In genomic region chr3:196181127-196181546, GRCh38 we compare ENCODE assay signal across 13 cellular contexts. TPM values are rescaled to one million over a fixed set of nuclear protein-coding genes. Genes with fewer than 3 reads are reported as not detected.
DNase-seq lines count a peak whose midpoint lies in the region; ATAC-seq and TF ChIP-seq lines count a peak whose summit lies in the region.
"Had no signal": no experiment of that assay in that cellular context is flagged by ENCODE, and none has a peak within 500 bp of the region (broad histone marks: within the 10 kb centered on the region; RNA-seq: fewer than 3 reads in every experiment).

No MANE protein-coding gene starts in this region.

- no peaks in the 10 kb centered on the region for H3K36me3 ChIP-seq in WERI-Rb-1

- no peaks in the 10 kb centered on the region for H3K9me3 ChIP-seq in WERI-Rb-1 (ENCODE audit: severe bottlenecking)

- H3K9me3 Mint-ChIP-seq in activated naive CD4-positive, alpha-beta T cell treated with anti-CD3 and anti-CD28 coated beads, Interleukin-2, amount 10 ng/mL, durations not matched to agents 7 days and 5 days, result no peaks in the 10 kb centered on the region
- H3K9me3 Mint-ChIP-seq in activated T-helper 1 cell treated with anti-CD3 and anti-CD28 coated beads, Interleukin-12 subunit alpha, Interleukin-12 subunit beta, Interleukin-2, Interleukin-4 antibody, amounts not matched to agents 30 ng/mL and 10 ng/mL and 1 ng/mL, durations not matched to agents 14 hours and 24 hours and 36 hours, result no peaks in the 10 kb centered on the region
- H3K9me3 Mint-ChIP-seq in stimulated activated memory B cell treated with anti-CD40 and anti-IgM and Interleukin-4, amounts not matched to agents 10 μg/mL and 1 μg/mL and 100 μg/mL, for 72 hours, result no peaks in the 10 kb centered on the region

- DNase-seq in activated naive CD4-positive, alpha-beta T cell treated with anti-CD3 and anti-CD28 coated beads, Interleukin-2, amount 10 ng/mL, durations not matched to agents 7 days and 5 days, result no peak
- no peak for DNase-seq in activated naive CD4-positive, alpha-beta T cell treated with Interleukin-2 at 50 U/mL for 16 hours
- DNase-seq in NCI-H1436 (lab: John Stamatoyannopoulos, UW) (peak; percentile 82), NCI-H187 (lab: John Stamatoyannopoulos, UW) (no peak), A172 (ENCODE audit: low spot score) (no peak), WERI-Rb-1 (no peak)
- no peak for DNase-seq in activated T-helper 1 cell treated with anti-CD3 and anti-CD28 coated beads, Interleukin-12 subunit alpha, Interleukin-12 subunit beta, Interleukin-2, Interleukin-4 antibody, amounts not matched to agents 30 ng/mL and 10 ng/mL and 1 ng/mL, durations not matched to agents 14 hours and 24 hours and 36 hours (ENCODE audit: low spot score)
- DNase-seq: amygdala, dermis blood vessel endothelial cell, NCI-H526 treated with DMSO at 0.1 percent for 48 hours had no signal

- TF ChIP-seq CTCF in WERI-Rb-1 (IDR thresholded peaks at IDR 0.05; ENCODE audit: low read depth, low read length), result no peak

- H3K27me3 Mint-ChIP-seq in activated naive CD4-positive, alpha-beta T cell treated with anti-CD3 and anti-CD28 coated beads, Interleukin-2, amount 10 ng/mL, durations not matched to agents 7 days and 5 days, result no peaks in the 10 kb centered on the region
- no peaks in the 10 kb centered on the region for H3K27me3 Mint-ChIP-seq in activated T-helper 1 cell treated with anti-CD3 and anti-CD28 coated beads, Interleukin-12 subunit alpha, Interleukin-12 subunit beta, Interleukin-2, Interleukin-4 antibody, amounts not matched to agents 30 ng/mL and 10 ng/mL and 1 ng/mL, durations not matched to agents 14 hours and 24 hours and 36 hours (ENCODE audit: insufficient read depth)
- H3K27me3 Mint-ChIP-seq in stimulated activated memory B cell treated with anti-CD40 and anti-IgM and Interleukin-4, amounts not matched to agents 10 μg/mL and 1 μg/mL and 100 μg/mL, for 72 hours, result no peaks in the 10 kb centered on the region

- H3K27me3 ChIP-seq in WERI-Rb-1 (ENCODE audit: insufficient read depth, low read depth, severe bottlenecking), result no peaks in the 10 kb centered on the region

- H3K36me3 Mint-ChIP-seq in activated naive CD4-positive, alpha-beta T cell treated with anti-CD3 and anti-CD28 coated beads, Interleukin-2, amount 10 ng/mL, durations not matched to agents 7 days and 5 days, result peaks cover 3% of the 10 kb centered on the region
- H3K36me3 Mint-ChIP-seq in activated T-helper 1 cell treated with anti-CD3 and anti-CD28 coated beads, Interleukin-12 subunit alpha, Interleukin-12 subunit beta, Interleukin-2, Interleukin-4 antibody, amounts not matched to agents 30 ng/mL and 10 ng/mL and 1 ng/mL, durations not matched to agents 14 hours and 24 hours and 36 hours (ENCODE audit: low read depth), result no peaks in the 10 kb centered on the region
- no peaks in the 10 kb centered on the region for H3K36me3 Mint-ChIP-seq in stimulated activated memory B cell treated with anti-CD40 and anti-IgM and Interleukin-4, amounts not matched to agents 10 μg/mL and 1 μg/mL and 100 μg/mL, for 72 hours

- ATAC-seq in stimulated activated memory B cell treated with anti-CD40 and anti-IgM and Interleukin-4, amounts not matched to agents 10 μg/mL and 1 μg/mL and 100 μg/mL, for 72 hours, result no peak

- peaks cover 65% of the 10 kb centered on the region for H3K4me1 Mint-ChIP-seq in activated naive CD4-positive, alpha-beta T cell treated with anti-CD3 and anti-CD28 coated beads, Interleukin-2, amount 10 ng/mL, durations not matched to agents 7 days and 5 days
- peaks cover 61% of the 10 kb centered on the region for H3K4me1 Mint-ChIP-seq in activated T-helper 1 cell treated with anti-CD3 and anti-CD28 coated beads, Interleukin-12 subunit alpha, Interleukin-12 subunit beta, Interleukin-2, Interleukin-4 antibody, amounts not matched to agents 30 ng/mL and 10 ng/mL and 1 ng/mL, durations not matched to agents 14 hours and 24 hours and 36 hours (ENCODE audit: low read depth)
- peaks cover 41% of the 10 kb centered on the region for H3K4me1 Mint-ChIP-seq in stimulated activated memory B cell treated with anti-CD40 and anti-IgM and Interleukin-4, amounts not matched to agents 10 μg/mL and 1 μg/mL and 100 μg/mL, for 72 hours

- H3K4me3 Mint-ChIP-seq in activated naive CD4-positive, alpha-beta T cell treated with anti-CD3 and anti-CD28 coated beads, Interleukin-2, amount 10 ng/mL, durations not matched to agents 7 days and 5 days, result no peak overlapping the region
- peak overlapping the region; percentile 30 for H3K4me3 Mint-ChIP-seq in activated T-helper 1 cell treated with anti-CD3 and anti-CD28 coated beads, Interleukin-12 subunit alpha, Interleukin-12 subunit beta, Interleukin-2, Interleukin-4 antibody, amounts not matched to agents 30 ng/mL and 10 ng/mL and 1 ng/mL, durations not matched to agents 14 hours and 24 hours and 36 hours
- H3K4me3 Mint-ChIP-seq in stimulated activated memory B cell treated with anti-CD40 and anti-IgM and Interleukin-4, amounts not matched to agents 10 μg/mL and 1 μg/mL and 100 μg/mL, for 72 hours, result no peak overlapping the region

- H3K4me3 ChIP-seq in WERI-Rb-1 (ENCODE audit: low read depth, low read length), result no peak overlapping the region
- H3K4me3 ChIP-seq: SK-N-MC had no signal

- no peak overlapping the region for H3K27ac ChIP-seq in WERI-Rb-1
- H3K27ac ChIP-seq: SK-N-MC had no signal

- peak overlapping the region; percentile 98 for H3K27ac Mint-ChIP-seq in activated naive CD4-positive, alpha-beta T cell treated with anti-CD3 and anti-CD28 coated beads, Interleukin-2, amount 10 ng/mL, durations not matched to agents 7 days and 5 days
- peak overlapping the region; percentile 97 for H3K27ac Mint-ChIP-seq in activated T-helper 1 cell treated with anti-CD3 and anti-CD28 coated beads, Interleukin-12 subunit alpha, Interleukin-12 subunit beta, Interleukin-2, Interleukin-4 antibody, amounts not matched to agents 30 ng/mL and 10 ng/mL and 1 ng/mL, durations not matched to agents 14 hours and 24 hours and 36 hours
- H3K27ac Mint-ChIP-seq in stimulated activated memory B cell treated with anti-CD40 and anti-IgM and Interleukin-4, amounts not matched to agents 10 μg/mL and 1 μg/mL and 100 μg/mL, for 72 hours, result peak overlapping the region; percentile 97

- intact Hi-C loops in activated T-helper 1 cell treated with anti-CD3 and anti-CD28 coated beads, Interleukin-12 subunit alpha, Interleukin-12 subunit beta, Interleukin-2, Interleukin-4 antibody, amounts not matched to agents 30 ng/mL and 10 ng/mL and 1 ng/mL, durations not matched to agents 14 hours and 24 hours and 36 hours (cut with micrococcal nuclease), result loop anchor here (5.0 kb wide), 1 partner anchor 274 kb away; the partner anchor contains the start of gene TNK2

- CTCF ChIA-PET in activated naive CD4-positive, alpha-beta T cell treated with anti-CD3 and anti-CD28 coated beads, Interleukin-2, amount 10 ng/mL, durations not matched to agents 7 days and 5 days (lab: Charles Lee), result interaction anchor here (1.0 to 2.2 kb wide), 7 partner anchors 11 to 108 kb away, joined by 3 to 11 read pairs (median 4); no protein-coding TSS in a partner anchor

RNA-seq across cellular contexts. Expression of gene ZDHHC19, which starts 30.1 kb away (rescaled TPM):
- total RNA-seq in activated T-helper 1 cell treated with anti-CD3 and anti-CD28 coated beads, Interleukin-12 subunit alpha, Interleukin-12 subunit beta, Interleukin-2, Interleukin-4 antibody, amounts not matched to agents 30 ng/mL and 10 ng/mL and 1 ng/mL, durations not matched to agents 14 hours and 24 hours and 36 hours, result 0.36 TPM in 1 of 2 replicates, not detected in the other
- not detected in 2 replicates for total RNA-seq in A172 (2014; rRNA removed; shearing (Covaris generic))
- total RNA-seq: dermis blood vessel endothelial cell, pulmonary artery endothelial cell had no signal

RNA-seq across cellular contexts. Expression of gene SLC51A, which starts 35.2 kb away (rescaled TPM):
- total RNA-seq in activated T-helper 1 cell treated with anti-CD3 and anti-CD28 coated beads, Interleukin-12 subunit alpha, Interleukin-12 subunit beta, Interleukin-2, Interleukin-4 antibody, amounts not matched to agents 30 ng/mL and 10 ng/mL and 1 ng/mL, durations not matched to agents 14 hours and 24 hours and 36 hours, result not detected in 2 replicates
- not detected in 2 replicates for total RNA-seq in A172 (2014; rRNA removed; shearing (Covaris generic))
- total RNA-seq: dermis blood vessel endothelial cell, pulmonary artery endothelial cell had no signal
